Comparison of ENCODE assay signal across 18 cellular contexts in the genomic region with DNA sequence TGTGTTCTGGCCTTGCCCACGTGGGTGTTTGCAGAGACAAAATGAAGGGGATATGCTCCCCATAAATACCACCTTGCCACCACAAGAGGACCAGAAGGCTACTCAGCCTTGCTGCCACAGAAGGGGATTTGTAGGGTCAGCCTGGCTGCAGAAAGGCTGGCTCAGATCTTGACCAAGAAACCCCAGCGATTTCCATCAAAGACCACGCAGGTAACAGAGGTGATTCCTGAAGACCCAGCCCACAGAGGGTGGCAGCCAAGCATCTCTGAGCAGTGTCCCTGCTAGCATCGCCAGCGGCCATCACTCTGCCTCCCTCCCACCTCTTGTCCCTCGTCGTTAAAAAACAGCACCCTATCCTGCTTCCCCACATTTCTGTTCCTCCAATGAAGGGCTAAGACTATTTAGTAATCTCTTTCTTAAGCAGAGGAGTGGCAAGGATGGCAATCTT. TPM values are rescaled to one million over a fixed set of nuclear protein-coding genes. Genes with fewer than 3 reads are reported as not detected.
"Had no signal": no experiment of that assay in that cellular context is flagged by ENCODE, and none has a peak within 500 bp of the region (broad histone marks: within the 10 kb centered on the region; RNA-seq: fewer than 3 reads in every experiment).

No MANE protein-coding gene starts in this region.

- H3K27ac Mint-ChIP-seq: activated B cell treated with CpG ODN at 0.5 μM for 24 hours; activated CD8-positive, alpha-beta T cell treated with anti-CD3 and anti-CD28 coated beads for 36 hours; activated T-helper 2 cell treated with anti-CD3 and anti-CD28 coated beads, Interferon-gamma antibody, Interleukin-2, Interleukin-4, amounts not matched to agents 10 μg/mL and 5 μg/mL and 100 μg/mL, durations not matched to agents 14 hours and 24 hours and 36 hours; natural killer cell had no signal

- H3K9me3 Mint-ChIP-seq: activated B cell treated with CpG ODN at 0.5 μM for 24 hours; activated CD8-positive, alpha-beta T cell treated with anti-CD3 and anti-CD28 coated beads for 36 hours; activated T-helper 2 cell treated with anti-CD3 and anti-CD28 coated beads, Interferon-gamma antibody, Interleukin-2, Interleukin-4, amounts not matched to agents 10 μg/mL and 5 μg/mL and 100 μg/mL, durations not matched to agents 14 hours and 24 hours and 36 hours; central memory CD8-positive, alpha-beta T cell; natural killer cell had no signal

- H3K27me3 ChIP-seq: brain microvascular endothelial cell, upper lobe of right lung had no signal

- H3K4me3 Mint-ChIP-seq: activated B cell treated with CpG ODN at 0.5 μM for 24 hours; activated CD8-positive, alpha-beta T cell treated with anti-CD3 and anti-CD28 coated beads for 36 hours; central memory CD8-positive, alpha-beta T cell; natural killer cell had no signal

- H3K36me3 Mint-ChIP-seq: natural killer cell had no signal

- H3K36me3 ChIP-seq: brain microvascular endothelial cell, upper lobe of right lung had no signal

- H3K27ac ChIP-seq: brain microvascular endothelial cell, upper lobe of right lung had no signal

- DNase-seq: activated B cell treated with CpG ODN at 0.5 μM for 24 hours; activated CD4-positive, alpha-beta T cell treated with anti-CD3 and anti-CD28 coated beads for 4 hours; activated CD8-positive, alpha-beta T cell treated with anti-CD3 and anti-CD28 coated beads for 36 hours; activated naive CD4-positive, alpha-beta T cell treated with anti-CD3 and anti-CD28 coated beads, Interleukin-2, amount 50 U/mL, for 16 hours; brain microvascular endothelial cell; cortex of kidney; mesendoderm; natural killer cell; SIG-M5; stimulated activated CD4-positive, alpha-beta T cell treated with anti-CD3 and anti-CD28 coated beads, Interleukin-12 subunit alpha, Interleukin-12 subunit beta, amount 100 ng/mL, for 4 hours; stimulated activated CD4-positive, alpha-beta T cell treated with anti-CD3 and anti-CD28 coated beads, Interleukin-1b, Interleukin-23, amount 100 ng/mL, for 48 hours; stimulated activated naive CD8-positive, alpha-beta T cell treated with anti-CD3 and anti-CD28 coated beads, Interleukin-15, Interleukin-2, amounts not matched to agents 100 U/mL and 50 U/mL, for 24 hours; T-helper 1 cell; T-helper 9 cell; upper lobe of right lung had no signal

- H3K4me3 ChIP-seq: upper lobe of right lung had no signal

- ATAC-seq: activated CD8-positive, alpha-beta T cell treated with anti-CD3 and anti-CD28 coated beads for 36 hours; natural killer cell; SK-N-SH treated with all-trans-retinoic acid at 6 μM for 48 hours; stimulated activated naive CD8-positive, alpha-beta T cell treated with anti-CD3 and anti-CD28 coated beads, Interleukin-15, Interleukin-2, amounts not matched to agents 100 U/mL and 50 U/mL, for 24 hours; upper lobe of right lung had no signal

- H3K9me3 ChIP-seq: upper lobe of right lung had no signal

- H3K27me3 Mint-ChIP-seq: activated CD8-positive, alpha-beta T cell treated with anti-CD3 and anti-CD28 coated beads for 36 hours; central memory CD8-positive, alpha-beta T cell had no signal

RNA-seq across cellular contexts. Expression of gene BEAN1, which starts 54.9 kb away (rescaled TPM):
- total RNA-seq: activated B cell treated with CpG ODN at 0.5 μM for 24 hours; activated CD8-positive, alpha-beta T cell treated with anti-CD3 and anti-CD28 coated beads for 36 hours; activated T-helper 2 cell treated with anti-CD3 and anti-CD28 coated beads, Interferon-gamma antibody, Interleukin-2, Interleukin-4, amounts not matched to agents 10 μg/mL and 5 μg/mL and 100 μg/mL, durations not matched to agents 14 hours and 24 hours and 36 hours; natural killer cell had no signal
